ENCODE assay signal across 10 cellular contexts in genomic region chr3:125142418-125142778, GRCh38.
DNase-seq lines count a peak whose midpoint lies in the region; ATAC-seq, FAIRE-seq and TF ChIP-seq lines count a peak whose summit lies in the region.
"Had no signal": no experiment of that assay in that cellular context is flagged by ENCODE, and none has a peak within 500 bp of the region (broad histone marks: within the 10 kb centered on the region; RNA-seq: fewer than 3 reads in every experiment).

No MANE protein-coding gene starts in this region.

- POLR2A ChIA-PET in CD8-positive, alpha-beta T cell (lab: Charles Lee) = interaction anchor here (0.5 to 1.3 kb wide), 3 partner anchors 23 to 103 kb away, joined by 3 to 8 read pairs (median 8); no protein-coding TSS in a partner anchor
- POLR2A ChIA-PET in endothelial cell of umbilical vein (lab: Charles Lee) (no interaction called here), GM10248 (lab: Yijun Ruan, JAX) (no interaction called here)

- H2AFZ ChIP-seq in Loucy (ENCODE audit: low read length) = peak overlapping the region; percentile 30
- H2AFZ ChIP-seq in endothelial cell of umbilical vein (ENCODE audit: low read depth, low read length) = peak overlapping the region; percentile 95
- no peak overlapping the region for H2AFZ ChIP-seq in parathyroid adenoma

- no peaks in the 10 kb centered on the region for H3K36me3 ChIP-seq in CD8-positive, alpha-beta T cell (ENCODE audit: insufficient read depth, low read length)
- H3K36me3 ChIP-seq in Loucy (ENCODE audit: insufficient read depth, low read length) (no peaks in the 10 kb centered on the region), endothelial cell of umbilical vein (ENCODE audit: control insufficient read depth in 2 of 2, extremely low read depth in 1 of 2, insufficient read depth in 2 of 2, low read length in 2 of 2) (no peaks in the 10 kb centered on the region), parathyroid adenoma (ENCODE audit: control insufficient read depth, insufficient read depth, low read length) (no peaks in the 10 kb centered on the region)

- TF ChIP-seq POLR2A in endothelial cell of umbilical vein (IDR thresholded peaks at IDR 0.05; ENCODE audit: low read depth, low read length) = no peak

- H3K79me2 ChIP-seq in Loucy (ENCODE audit: insufficient read depth, low read length) (no peaks in the 10 kb centered on the region), endothelial cell of umbilical vein (ENCODE audit: control insufficient read depth, insufficient read depth, low read length) (no peaks in the 10 kb centered on the region), parathyroid adenoma (no peaks in the 10 kb centered on the region)

- no peaks in the 10 kb centered on the region for H3K9me3 Mint-ChIP-seq in CD8-positive, alpha-beta T cell

- peak overlapping the region; percentile 6 for H3K27ac Mint-ChIP-seq in CD8-positive, alpha-beta T cell

- no peaks in the 10 kb centered on the region for H3K27me3 ChIP-seq in CD8-positive, alpha-beta T cell (ENCODE audit: insufficient read depth, low read length)
- H3K27me3 ChIP-seq in Loucy (ENCODE audit: insufficient read depth, low read length, poor library complexity, severe bottlenecking) (no peaks in the 10 kb centered on the region), endothelial cell of umbilical vein (ENCODE audit: control insufficient read depth in 2 of 2, insufficient read depth in 2 of 2, low read length in 2 of 2) (no peaks in the 10 kb centered on the region), parathyroid adenoma (ENCODE audit: control insufficient read depth, insufficient read depth, low read length) (no peaks in the 10 kb centered on the region)

- H3K36me3 Mint-ChIP-seq in CD8-positive, alpha-beta T cell = no peaks in the 10 kb centered on the region

- no peaks in the 10 kb centered on the region for H3K27me3 Mint-ChIP-seq in CD8-positive, alpha-beta T cell (ENCODE audit: low read depth)

- DNase-seq in CD8-positive, alpha-beta T cell = no peak
- DNase-seq in endothelial cell of umbilical vein (ENCODE audit: low read depth, low spot score) (no peak), KG1 (lab: John Stamatoyannopoulos, UW) (no peak), GM10248 (ENCODE audit: extremely low spot score) (no peak), amygdala (lab: John Stamatoyannopoulos, UW) (no peak)
- DNase-seq: Calu3, NCI-H2081 had no signal

- TF ChIP-seq CTCF in CD8-positive, alpha-beta T cell (IDR thresholded peaks at IDR 0.05) = no peak
- TF ChIP-seq CTCF in Loucy (conservative IDR thresholded peaks at IDR 0.05; ENCODE audit: low read length) (no peak), endothelial cell of umbilical vein (IDR thresholded peaks at IDR 0.05; ENCODE audit: extremely low read depth in 1 of 2, insufficient read depth in 1 of 2, low read depth in 1 of 2, low read length in 2 of 2) (no peak), parathyroid adenoma (IDR thresholded peaks at IDR 0.05) (no peak), GM10248 (IDR thresholded peaks at IDR 0.05; ENCODE audit: control extremely low read depth, extremely low read depth, low read depth, missing control alignments) (no peak)

- intact Hi-C loops in CD8-positive, alpha-beta T cell (cut with DNase I, micrococcal nuclease) = loop anchor here (1.0 to 5.0 kb wide), 5 partner anchors 90 to 214 kb away; no protein-coding TSS in a partner anchor
- intact Hi-C loops in endothelial cell of umbilical vein (cut with micrococcal nuclease) = loop anchor here (5.0 kb wide), 2 partner anchors 80 to 235 kb away; partner anchors contain the start of gene ZNF148

- peak overlapping the region; percentile 59 for H3K4me3 ChIP-seq in CD8-positive, alpha-beta T cell (ENCODE audit: low read depth, low read length)
- peak overlapping the region; percentile 46 for H3K4me3 ChIP-seq in Loucy (ENCODE audit: low read length, poor library complexity, severe bottlenecking)
- H3K4me3 ChIP-seq in endothelial cell of umbilical vein (replicated peaks in 1 of 3; ENCODE audit: insufficient read depth in 1 of 3, low read depth in 1 of 3, low read length in 3 of 3) = no peak overlapping the region
- no peak overlapping the region for H3K4me3 ChIP-seq in parathyroid adenoma (ENCODE audit: low read depth, low read length)

- H3F3A ChIP-seq in Loucy (ENCODE audit: low read depth) = no peaks in the 10 kb centered on the region

- peak overlapping the region; percentile 12 for H3K27ac ChIP-seq in CD8-positive, alpha-beta T cell (ENCODE audit: low read depth, low read length)
- H3K27ac ChIP-seq in endothelial cell of umbilical vein (ENCODE audit: insufficient read depth, low read depth, low read length) = no peak overlapping the region
- peak overlapping the region; percentile 72 for H3K27ac ChIP-seq in parathyroid adenoma

- H3K4me2 ChIP-seq in Loucy (ENCODE audit: low read depth, low read length, poor library complexity, severe bottlenecking) = peak overlapping the region; percentile 56
- peak overlapping the region; percentile 31 for H3K4me2 ChIP-seq in endothelial cell of umbilical vein (ENCODE audit: insufficient read depth, low read length)
- H3K4me2 ChIP-seq in parathyroid adenoma (ENCODE audit: low read length) = no peak overlapping the region

- H3K4me3 Mint-ChIP-seq in CD8-positive, alpha-beta T cell = peak overlapping the region; percentile 75

- H3K9me3 ChIP-seq in CD8-positive, alpha-beta T cell (ENCODE audit: low read length) = no peaks in the 10 kb centered on the region
- H3K9me3 ChIP-seq in Loucy (ENCODE audit: insufficient read depth, low read depth, low read length) (no peaks in the 10 kb centered on the region), endothelial cell of umbilical vein (replicated peaks; ENCODE audit: control insufficient read depth, insufficient read depth, low read length) (no peaks in the 10 kb centered on the region), parathyroid adenoma (ENCODE audit: control insufficient read depth, low read length) (no peaks in the 10 kb centered on the region)

- no peaks in the 10 kb centered on the region for H3K9me2 ChIP-seq in Loucy (replicated peaks; ENCODE audit: low read depth, low read length)

- no peak for ATAC-seq in CD8-positive, alpha-beta T cell
- ATAC-seq in HG03378 (IDR thresholded peaks at IDR 0.05; ENCODE audit: unreplicated experiment) = no peak

- dilution Hi-C loops in endothelial cell of umbilical vein (cut with MboI; ENCODE audit: extremely low pct_ligation_motif_present, low sequenced_read_pairs) = no loop called here

- no peak for FAIRE-seq in endothelial cell of umbilical vein (lab: Jason Lieb, UNC)

- H4K20me1 ChIP-seq in Loucy (ENCODE audit: insufficient read depth, low read length, poor library complexity, severe bottlenecking) = no peaks in the 10 kb centered on the region
- H4K20me1 ChIP-seq in endothelial cell of umbilical vein (replicated peaks; ENCODE audit: control insufficient read depth, extremely low read depth, insufficient read depth, low read length) = no peaks in the 10 kb centered on the region

- no peak overlapping the region for H3K9ac ChIP-seq in Loucy (ENCODE audit: low read depth, low read length, poor library complexity, severe bottlenecking)
- no peak overlapping the region for H3K9ac ChIP-seq in endothelial cell of umbilical vein (replicated peaks; ENCODE audit: extremely low read depth, insufficient read depth, low read length)
- no peak overlapping the region for H3K9ac ChIP-seq in parathyroid adenoma

- no peaks in the 10 kb centered on the region for H3K9me1 ChIP-seq in endothelial cell of umbilical vein (replicated peaks; ENCODE audit: control insufficient read depth, extremely low read depth, insufficient read depth, low read length)

- H3K4me1 Mint-ChIP-seq in CD8-positive, alpha-beta T cell (ENCODE audit: low read depth) = peaks cover 37% of the 10 kb centered on the region

- CTCF ChIA-PET in CD8-positive, alpha-beta T cell (lab: Charles Lee) = interaction anchor here (0.9 to 1.8 kb wide), 5 partner anchors 22 to 297 kb away, joined by 3 read pairs; no protein-coding TSS in a partner anchor
- CTCF ChIA-PET in endothelial cell of umbilical vein (lab: Charles Lee) (interaction anchor here (0.6 to 2.6 kb wide), 4 partner anchors 39 to 443 kb away, joined by 3 to 9 read pairs (median 4); no protein-coding TSS in a partner anchor), GM10248 (lab: Yijun Ruan, JAX) (interaction anchor here (0.7 to 2.4 kb wide), 8 partner anchors 8 to 147 kb away, joined by 3 to 8 read pairs (median 4); no protein-coding TSS in a partner anchor)

- BruUV-seq in endothelial cell of umbilical vein (replicated peaks; lab: Mats Ljungman, UMichigan) = no TSS peak

- peaks cover 19% of the 10 kb centered on the region for H3K4me1 ChIP-seq in CD8-positive, alpha-beta T cell (ENCODE audit: insufficient read depth, low read length)
- peaks cover 6% of the 10 kb centered on the region for H3K4me1 ChIP-seq in Loucy (ENCODE audit: insufficient read depth, low read length, poor library complexity, severe bottlenecking)
- H3K4me1 ChIP-seq in endothelial cell of umbilical vein (ENCODE audit: control insufficient read depth, extremely low read depth, insufficient read depth, low read length) = peaks cover 16% of the 10 kb centered on the region
- peaks cover 40% of the 10 kb centered on the region for H3K4me1 ChIP-seq in parathyroid adenoma

TF ChIP-seq in endothelial cell of umbilical vein, 7 proteins besides CTCF, POLR2A, EP300 and RAD21:
- no peak for TF ChIP-seq JUN (IDR thresholded peaks at IDR 0.05; ENCODE audit: borderline replicate concordance, insufficient read depth, insufficient read length, low read depth)
- no peak for TF ChIP-seq GATA2 (IDR thresholded peaks at IDR 0.05; ENCODE audit: insufficient read depth, insufficient read length, low read depth, low read length)
- TF ChIP-seq MAX (IDR thresholded peaks at IDR 0.05; ENCODE audit: insufficient read depth, insufficient read length) = no peak
- no peak for TF ChIP-seq POLR2AphosphoS5 (IDR thresholded peaks at IDR 0.05; ENCODE audit: insufficient read depth, low read depth, low read length)
- TF ChIP-seq MYC (IDR thresholded peaks at IDR 0.05; ENCODE audit: low read depth, low read length) = no peak
- TF ChIP-seq EZH2 (IDR thresholded peaks at IDR 0.05; ENCODE audit: borderline replicate concordance, low read depth, low read length, severe bottlenecking) = no peak
- no peak for TF ChIP-seq FOS (IDR thresholded peaks at IDR 0.05; ENCODE audit: borderline replicate concordance, insufficient read depth, low read length)

Comparison
In these comparisons a context has a peak if more than half of its experiments do, and no peak if none do; other contexts are left out.
1. H3K4me3 ChIP-seq: peak in CD8-positive, alpha-beta T cell (single experiment) and Loucy (single experiment); none in endothelial cell of umbilical vein (0 of 3) and parathyroid adenoma (single experiment).